1 cellular context compared by ENCODE assay signal in the genomic region with DNA sequence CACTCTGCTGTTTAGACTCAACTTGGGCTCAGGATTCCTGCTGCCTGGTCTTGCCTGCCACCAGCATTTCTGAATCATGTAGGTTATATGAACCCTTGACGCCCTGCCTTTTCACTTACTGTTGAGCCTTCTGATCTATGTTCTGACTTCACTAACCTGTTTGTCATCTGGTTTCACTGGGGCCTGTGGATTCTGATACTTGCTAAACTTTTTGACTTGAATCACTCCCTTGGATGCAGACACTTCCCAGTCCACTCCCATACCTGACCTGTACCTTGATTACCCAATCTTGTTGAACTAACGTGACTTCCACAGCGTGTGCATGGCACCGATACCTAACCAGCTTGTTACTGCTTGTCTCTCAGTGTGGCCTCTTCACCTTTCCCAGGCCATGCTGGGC.
TF ChIP-seq lines count a peak whose summit lies in the region.

No MANE protein-coding gene starts in this region.

TF ChIP-seq in IMR-90, 13 proteins besides CTCF, POLR2A, EP300 and RAD21:
- TF ChIP-seq FOS (IDR thresholded peaks at IDR 0.05; ENCODE audit: low read depth, low read length) = no peak
- no peak for TF ChIP-seq MAZ (IDR thresholded peaks at IDR 0.05; ENCODE audit: borderline replicate concordance, low read depth, low read length)
- no peak for TF ChIP-seq MXI1 (IDR thresholded peaks at IDR 0.05; ENCODE audit: borderline replicate concordance, low read depth, low read length)
- TF ChIP-seq MAFK (IDR thresholded peaks at IDR 0.05; ENCODE audit: low read depth, low read length) = no peak
- TF ChIP-seq NFE2L2 (IDR thresholded peaks at IDR 0.05; ENCODE audit: low read depth, low read length) = no peak
- TF ChIP-seq, protein P1, sequence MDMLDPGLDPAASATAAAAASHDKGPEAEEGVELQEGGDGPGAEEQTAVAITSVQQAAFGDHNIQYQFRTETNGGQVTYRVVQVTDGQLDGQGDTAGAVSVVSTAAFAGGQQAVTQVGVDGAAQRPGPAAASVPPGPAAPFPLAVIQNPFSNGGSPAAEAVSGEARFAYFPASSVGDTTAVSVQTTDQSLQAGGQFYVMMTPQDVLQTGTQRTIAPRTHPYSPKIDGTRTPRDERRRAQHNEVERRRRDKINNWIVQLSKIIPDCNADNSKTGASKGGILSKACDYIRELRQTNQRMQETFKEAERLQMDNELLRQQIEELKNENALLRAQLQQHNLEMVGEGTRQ (IDR thresholded peaks at IDR 0.05; ENCODE audit: low read depth, low read length) = no peak
- TF ChIP-seq BHLHE40 (IDR thresholded peaks at IDR 0.05; ENCODE audit: low read depth, low read length) = no peak
- TF ChIP-seq, protein P2, sequence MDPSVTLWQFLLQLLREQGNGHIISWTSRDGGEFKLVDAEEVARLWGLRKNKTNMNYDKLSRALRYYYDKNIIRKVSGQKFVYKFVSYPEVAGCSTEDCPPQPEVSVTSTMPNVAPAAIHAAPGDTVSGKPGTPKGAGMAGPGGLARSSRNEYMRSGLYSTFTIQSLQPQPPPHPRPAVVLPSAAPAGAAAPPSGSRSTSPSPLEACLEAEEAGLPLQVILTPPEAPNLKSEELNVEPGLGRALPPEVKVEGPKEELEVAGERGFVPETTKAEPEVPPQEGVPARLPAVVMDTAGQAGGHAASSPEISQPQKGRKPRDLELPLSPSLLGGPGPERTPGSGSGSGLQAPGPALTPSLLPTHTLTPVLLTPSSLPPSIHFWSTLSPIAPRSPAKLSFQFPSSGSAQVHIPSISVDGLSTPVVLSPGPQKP (IDR thresholded peaks at IDR 0.05; ENCODE audit: borderline replicate concordance, low read depth, low read length) = no peak
TF ChIP-seq in IMR-90: peak in this region for 0.
